Comparison of ENCODE assay signal across 1 cellular context in genomic region chr11:16981651-16982194, GRCh38.
TF ChIP-seq lines count a peak whose summit lies in the region.

No MANE protein-coding gene starts in this region.

TF ChIP-seq in HepG2, 621 proteins besides CTCF, POLR2A, EP300 and RAD21 (continued from another document):
- TF ChIP-seq CC2D1A (CRISPR knock-in tag; IDR thresholded peaks at IDR 0.05) (no peak), KMT2B (CRISPR knock-in tag; IDR thresholded peaks at IDR 0.05) (no peak)
TF ChIP-seq in HepG2: peak in this region for 90.
